8 cellular contexts compared by ENCODE assay signal in the genomic region with DNA sequence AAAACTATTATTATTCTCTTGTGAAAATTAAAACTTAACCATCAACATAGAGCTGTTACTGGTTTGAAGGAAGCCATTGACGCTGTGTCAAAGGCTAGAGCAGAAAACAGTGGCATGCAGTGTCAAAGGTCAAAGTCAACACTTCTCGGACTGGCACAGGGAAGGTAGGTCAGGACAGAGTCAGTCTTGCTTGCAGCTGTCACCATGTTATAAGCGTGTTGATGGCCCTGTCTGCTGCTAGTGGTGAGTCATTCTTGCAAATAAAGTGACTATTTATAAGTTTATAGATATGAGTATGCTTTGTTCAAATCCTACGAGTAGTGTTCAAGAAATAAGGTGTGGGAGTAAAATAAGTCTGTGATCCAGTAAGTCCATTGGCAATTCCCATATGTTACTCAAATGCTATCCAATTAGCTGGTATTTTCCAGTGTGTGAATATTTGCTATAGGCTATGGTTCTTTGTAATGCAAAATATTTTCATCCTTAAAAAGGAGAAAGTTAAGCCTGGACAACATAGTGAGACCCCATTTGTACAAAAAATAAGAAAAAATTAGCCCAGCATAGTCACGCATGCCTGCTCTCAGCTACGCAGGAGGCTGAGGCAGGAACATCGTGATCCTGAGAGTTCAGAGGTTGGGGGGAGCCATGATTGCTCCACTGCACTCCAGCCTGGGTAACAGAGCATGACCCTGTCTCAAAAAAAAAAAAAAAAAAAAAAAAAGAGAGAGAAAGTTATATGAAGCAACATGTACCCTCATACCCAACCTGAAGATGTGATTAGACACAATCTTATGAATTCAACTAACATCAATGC. TPM values are rescaled to one million over a fixed set of nuclear protein-coding genes. Genes with fewer than 3 reads are reported as not detected.
DNase-seq lines count a peak whose midpoint lies in the region; ATAC-seq and TF ChIP-seq lines count a peak whose summit lies in the region.

No MANE protein-coding gene starts in this region.

- H3K4me3 ChIP-seq in BLaER1 treated with 17β-estradiol and CSF1 and Interleukin-3, amounts not matched to agents 10 nM and 100 nM = peak overlapping the region in 3 of 10 experiments; percentile 29 to 58 (median 46); a peak in 4 of 20 replicates
- H3K4me3 ChIP-seq in PC-9 = peak overlapping the region; percentile 51
- H3K4me3 ChIP-seq in right cardiac atrium (ENCODE audit: low read length) = no peak overlapping the region

- peaks cover 7% of the 10 kb centered on the region for H3K23me2 ChIP-seq in H9 (ENCODE audit: insufficient read length, low read depth, low read length, poor library complexity, severe bottlenecking)

- peaks cover 25% of the 10 kb centered on the region for H3F3A ChIP-seq in PC-9 (ENCODE audit: insufficient read depth, low read depth)

- H3K36me3 Mint-ChIP-seq in H9 (ENCODE audit: insufficient read depth in 1 of 3, low read depth in 3 of 3) = no peaks in the 10 kb centered on the region
- H3K36me3 Mint-ChIP-seq in naive thymus-derived CD8-positive, alpha-beta T cell = no peaks in the 10 kb centered on the region

- H4K8ac ChIP-seq in H9 (replicated peaks; ENCODE audit: insufficient read length, low read depth, low read length) = no peak overlapping the region

- BruUV-seq in PC-9 (replicated peaks; lab: Mats Ljungman, UMichigan) = no TSS peak

- POLR2A ChIA-PET in PC-9 (lab: Charles Lee; ENCODE audit: unreplicated experiment) = interaction anchor here (0.6 kb wide), 2 partner anchors 13 to 176 kb away, joined by 5 to 9 read pairs; no protein-coding TSS in a partner anchor
- POLR2A ChIA-PET in naive thymus-derived CD8-positive, alpha-beta T cell (lab: Charles Lee) = no interaction called here

- H4K91ac ChIP-seq in H9 (ENCODE audit: insufficient read length, low read depth, low read length) = no peak overlapping the region

- H2AFZ ChIP-seq in H9 (ENCODE audit: low read length) (no peak overlapping the region), PC-9 (peak overlapping the region; percentile 72)

- H3K23ac ChIP-seq in H9 (ENCODE audit: insufficient read length, low read depth, low read length) = no peak overlapping the region

- H2BK12ac ChIP-seq in H9 (ENCODE audit: insufficient read length, low read depth, low read length) = no peak overlapping the region

- H3K4me1 Mint-ChIP-seq in H9 = peaks cover 11 to 13% of the 10 kb centered on the region in 2 experiments
- peaks cover 5 to 15% (median 10%) of the 10 kb centered on the region in 4 donors for H3K4me1 Mint-ChIP-seq in naive thymus-derived CD8-positive, alpha-beta T cell

- no peak overlapping the region for H3K18ac ChIP-seq in H9 (ENCODE audit: insufficient read length, low read depth, low read length)

- no peaks in the 10 kb centered on the region for H3K9me3 ChIP-seq in BLaER1 treated with 17β-estradiol and CSF1 and Interleukin-3, amounts not matched to agents 10 nM and 100 nM (replicated peaks in 1 of 11)
- H3K9me3 ChIP-seq in H9 (ENCODE audit: control insufficient read depth, low read depth, low read length) (no peaks in the 10 kb centered on the region), PC-9 (ENCODE audit: insufficient read depth, low read depth) (no peaks in the 10 kb centered on the region), right cardiac atrium (ENCODE audit: control insufficient read depth, low read length) (no peaks in the 10 kb centered on the region)

- no peak overlapping the region for H2BK20ac ChIP-seq in H9 (ENCODE audit: low read depth, low read length, poor library complexity, severe bottlenecking)

- no peak overlapping the region for H3K27ac Mint-ChIP-seq in H9
- no peak overlapping the region for H3K27ac Mint-ChIP-seq in naive thymus-derived CD8-positive, alpha-beta T cell

- CTCF ChIA-PET in PC-9 (lab: Charles Lee) = interaction anchor here (0.6 to 1.5 kb wide), 7 partner anchors 30 to 525 kb away, joined by 3 to 9 read pairs (median 5); no protein-coding TSS in a partner anchor

- WGBS in H9 (ENCODE audit: extremely low coverage, insufficient read length, low lambda C conversion rate) = no CpG with 5 or more reads among the region's 7 CpGs
- WGBS in right cardiac atrium = 50% methylated on average over 7 of the region's 7 CpGs

- H3K4me2 ChIP-seq in BLaER1 treated with 17β-estradiol and CSF1 and Interleukin-3, amounts not matched to agents 10 nM and 100 nM = peak overlapping the region; percentile 55 to 89 (median 72)
- H3K4me2 ChIP-seq in H9 (ENCODE audit: insufficient read depth, insufficient read length, low read length) (peak overlapping the region; percentile 80), PC-9 (peak overlapping the region; percentile 79)

- H3K27me3 Mint-ChIP-seq in H9 (ENCODE audit: low read depth) = no peaks in the 10 kb centered on the region; the same call in 1 of the 2 replicates
- H3K27me3 Mint-ChIP-seq in naive thymus-derived CD8-positive, alpha-beta T cell = peaks cover 2 to 17% (median 10%) of the 10 kb centered on the region in 5 donors

- peak; percentile 56 to 64 for ATAC-seq in right cardiac atrium
- ATAC-seq in naive thymus-derived CD8-positive, alpha-beta T cell = no peak

- H2BK15ac ChIP-seq in H9 (ENCODE audit: low read depth, low read length) = no peak overlapping the region

- no peak overlapping the region for H4K5ac ChIP-seq in H9 (ENCODE audit: insufficient read length, low read depth, low read length)

- peak overlapping the region in 6 of 11 experiments; percentile 20 to 58 (median 34); a peak in 6 of 22 replicates for H3K9ac ChIP-seq in BLaER1 treated with 17β-estradiol and CSF1 and Interleukin-3, amounts not matched to agents 10 nM and 100 nM
- no peak overlapping the region for H3K9ac ChIP-seq in H9 (ENCODE audit: extremely low read depth, insufficient read length, low read length)

- no peak overlapping the region for H3K14ac ChIP-seq in H9 (ENCODE audit: insufficient read depth, low read length)

- no peak overlapping the region for H3K56ac ChIP-seq in H9 (ENCODE audit: insufficient read length, low read depth, low read length)

- H3K79me2 ChIP-seq in H9 (ENCODE audit: insufficient read depth, low read length) = no peaks in the 10 kb centered on the region
- no peaks in the 10 kb centered on the region for H3K79me2 ChIP-seq in PC-9 (ENCODE audit: low read depth)

- H4K20me1 ChIP-seq in BLaER1 treated with 17β-estradiol and CSF1 and Interleukin-3, amounts not matched to agents 10 nM and 100 nM = no peaks in the 10 kb centered on the region
- peaks cover 2% of the 10 kb centered on the region for H4K20me1 ChIP-seq in H9 (ENCODE audit: control insufficient read depth, insufficient read depth, insufficient read length)
- H4K20me1 ChIP-seq in PC-9 (ENCODE audit: insufficient read depth) = no peaks in the 10 kb centered on the region

- H3K79me1 ChIP-seq in H9 (ENCODE audit: insufficient read depth, low read depth, low read length, poor library complexity, severe bottlenecking) = no peaks in the 10 kb centered on the region

- no peak for DNase-seq in H9
- DNase-seq in PC-9 = peak in 1 of 2 experiments; percentile 84
- no peak for DNase-seq in right cardiac atrium
- no peak for DNase-seq in NK-92 (lab: John Stamatoyannopoulos, UW; ENCODE audit: unreplicated experiment)
- no peak for DNase-seq in naive thymus-derived CD8-positive, alpha-beta T cell
- no peak for DNase-seq in pons (ENCODE audit: low spot score)
- DNase-seq in activated CD4-positive, alpha-beta T cell treated with anti-CD3 and anti-CD28 coated beads, Interleukin-2, amount 50 U/mL, for 48 hours = no peak

- H3K27ac ChIP-seq in BLaER1 treated with 17β-estradiol and CSF1 and Interleukin-3, amounts not matched to agents 10 nM and 100 nM = peak overlapping the region in 6 of 11 experiments; percentile 3 to 66 (median 42); a peak in 7 of 22 replicates
- H3K27ac ChIP-seq in H9 (ENCODE audit: insufficient read length, low read depth, low read length) = no peak overlapping the region
- H3K27ac ChIP-seq in PC-9 = peak overlapping the region; percentile 45
- no peak overlapping the region for H3K27ac ChIP-seq in right cardiac atrium (ENCODE audit: low read length)

- H3K9me2 ChIP-seq in PC-9 (ENCODE audit: insufficient read depth) = no peaks in the 10 kb centered on the region

- H2BK5ac ChIP-seq in H9 (ENCODE audit: insufficient read length, low read length) = no peak overlapping the region

- no peak overlapping the region for H3T11ph ChIP-seq in H9 (ENCODE audit: low read length)

- peak overlapping the region; percentile 76 to 88 for H3K4me3 Mint-ChIP-seq in H9
- no peak overlapping the region for H3K4me3 Mint-ChIP-seq in naive thymus-derived CD8-positive, alpha-beta T cell

- intact Hi-C loops in PC-9 (cut with micrococcal nuclease; ENCODE audit: unreplicated experiment) (loop anchor here (1.0 to 2.0 kb wide), 7 partner anchors 44 to 365 kb away; partner anchors contain the start of genes SERINC2, SNRNP40 and ZCCHC17), right cardiac atrium (cut with DNase I) (loop anchor here in 3 of 4 donors (5.0 to 10.0 kb wide), 5 partner anchors 88 to 368 kb away; no protein-coding TSS in a partner anchor)

- no peak overlapping the region for H2BK120ac ChIP-seq in H9 (ENCODE audit: low read depth, low read length, poor library complexity, severe bottlenecking)

- H3K27me3 ChIP-seq in BLaER1 treated with 17β-estradiol and CSF1 and Interleukin-3, amounts not matched to agents 10 nM and 100 nM = no peaks in the 10 kb centered on the region
- H3K27me3 ChIP-seq in H9 (ENCODE audit: insufficient read depth, low read length) (no peaks in the 10 kb centered on the region), PC-9 (ENCODE audit: insufficient read depth, low read depth) (no peaks in the 10 kb centered on the region), right cardiac atrium (ENCODE audit: control insufficient read depth, insufficient read depth) (no peaks in the 10 kb centered on the region)

- no peak overlapping the region for H2AK5ac ChIP-seq in H9 (ENCODE audit: insufficient read length, low read length)

- H3K4me1 ChIP-seq in BLaER1 treated with 17β-estradiol and CSF1 and Interleukin-3, amounts not matched to agents 10 nM and 100 nM = peaks cover 23 to 42% (median 34%) of the 10 kb centered on the region in 10 experiments
- H3K4me1 ChIP-seq in H9 (ENCODE audit: insufficient read depth, low read length) (no peaks in the 10 kb centered on the region; the same call in 1 of the 2 replicates), PC-9 (replicated peaks; ENCODE audit: insufficient read depth) (peaks cover 27% of the 10 kb centered on the region), right cardiac atrium (ENCODE audit: control insufficient read depth, insufficient read depth, low read length) (peaks cover 4% of the 10 kb centered on the region)

- no peaks in the 10 kb centered on the region for H3K9me3 Mint-ChIP-seq in H9
- no peaks in the 10 kb centered on the region for H3K9me3 Mint-ChIP-seq in naive thymus-derived CD8-positive, alpha-beta T cell

- no peaks in the 10 kb centered on the region for H3K36me3 ChIP-seq in BLaER1 treated with 17β-estradiol and CSF1 and Interleukin-3, amounts not matched to agents 10 nM and 100 nM
- H3K36me3 ChIP-seq in PC-9 (ENCODE audit: low read depth) = no peaks in the 10 kb centered on the region

- TF ChIP-seq CTCF in H9 (conservative IDR thresholded peaks at IDR 0.05) (no peak), PC-9 (conservative IDR thresholded peaks at IDR 0.05) (no peak)

- no peak overlapping the region for H3K4ac ChIP-seq in H9 (ENCODE audit: low read depth, low read length)

RNA-seq across cellular contexts. Expression of gene TINAGL1, which starts 26.3 kb away (rescaled TPM):
- 2.5 TPM in 2 replicates for total RNA-seq in H9 (2021)
- 162 and 191 TPM in 2 replicates for total RNA-seq in PC-9 (2021)
- 100 to 1,000 TPM in 3 of 4 donors, 10 to 100 TPM in 1; 94.7 to 141 (median 122) TPM for total RNA-seq in right cardiac atrium
- polyA plus RNA-seq in right cardiac atrium = 186 TPM
- not detected for total RNA-seq in naive thymus-derived CD8-positive, alpha-beta T cell
- polyA plus RNA-seq in naive thymus-derived CD8-positive, alpha-beta T cell = not detected

Comparison
In these comparisons a context has a peak if more than half of its experiments do, and no peak if none do; other contexts are left out.
1. H3K27ac ChIP-seq: peak in BLaER1 treated with 17β-estradiol and CSF1 and Interleukin-3, amounts not matched to agents 10 nM and 100 nM (6 of 11) and PC-9 (single experiment); none in H9 (single experiment) and right cardiac atrium (single experiment).
2. H3K4me3 Mint-ChIP-seq: peak in H9 (2 of 2); none in naive thymus-derived CD8-positive, alpha-beta T cell (0 of 10).
3. ATAC-seq: peak in right cardiac atrium (2 of 2); none in naive thymus-derived CD8-positive, alpha-beta T cell (0 of 2).
4. RNA of gene TINAGL1, which starts 26.3 kb away (total RNA-seq): 162 to 191 TPM in PC-9 and 94.7 to 141 TPM in right cardiac atrium; 2.5 TPM in H9 and not detected in naive thymus-derived CD8-positive, alpha-beta T cell; every median in the first group is over 10 times any median in the second.
5. Peak in every context shown above with its lines, with median percentiles within 50 percentile points of each other: H3K4me2 ChIP-seq.